19 cellular contexts compared by ENCODE assay signal in the genomic region with DNA sequence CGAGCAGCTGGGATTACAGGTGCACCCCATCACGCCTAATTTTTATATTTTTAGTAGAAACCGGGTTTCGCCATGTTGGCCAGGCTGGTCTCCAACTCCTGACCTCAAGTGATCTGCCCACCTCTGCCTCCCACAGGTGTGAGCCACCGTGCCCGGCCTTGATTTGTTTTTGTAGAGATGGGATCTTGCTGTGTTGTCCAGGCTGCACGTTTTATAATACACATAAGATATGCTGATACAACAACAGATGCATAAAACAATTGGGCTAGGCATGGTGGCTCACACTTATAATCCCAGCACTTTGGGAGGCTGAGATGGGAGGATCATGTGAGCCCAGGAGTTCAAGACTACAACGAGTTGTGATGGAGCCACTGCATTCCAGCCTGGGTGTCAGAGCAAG. TPM values are rescaled to one million over a fixed set of nuclear protein-coding genes. Genes with fewer than 3 reads are reported as not detected.
DNase-seq lines count a peak whose midpoint lies in the region; ATAC-seq and TF ChIP-seq lines count a peak whose summit lies in the region.
"Had no signal": no experiment of that assay in that cellular context is flagged by ENCODE, and none has a peak within 500 bp of the region (broad histone marks: within the 10 kb centered on the region; RNA-seq: fewer than 3 reads in every experiment).

No MANE protein-coding gene starts in this region.

- H3K27me3 Mint-ChIP-seq in WTC11 (ENCODE audit: low read depth), result no peaks in the 10 kb centered on the region
- H3K27me3 Mint-ChIP-seq in CD8-positive, alpha-beta T cell (ENCODE audit: low read depth), result no peaks in the 10 kb centered on the region
- H3K27me3 Mint-ChIP-seq: B cell; CD4-positive, CD25-positive, alpha-beta regulatory T cell; CD8-positive, alpha-beta memory T cell had no signal

- DNase-seq in WTC11 (ENCODE audit: low spot score) (no peak), lower lobe of right lung (peak; percentile 18), dedifferentiated amniotic fluid mesenchymal stem cell (ENCODE audit: extremely low spot score) (no peak)
- no peak for DNase-seq in CD8-positive, alpha-beta T cell
- DNase-seq in stimulated activated CD4-positive, alpha-beta T cell treated with anti-CD3 and anti-CD28 coated beads, Interleukin-4, amount 100 ng/mL, for 1 hour, result no peak
- DNase-seq: CD4-positive, CD25-positive, alpha-beta regulatory T cell; CD8-positive, alpha-beta memory T cell; DMS 273 treated with DMSO at 0.1 percent for 48 hours; DMS79; EL; GDM1; GM23248; H7; HCEC 1CT had no signal

- POLR2A ChIA-PET in HEK293 (lab: Yijun Ruan, JAX), result no interaction called here
- POLR2A ChIA-PET in WTC11 (lab: Charles Lee), result no interaction called here
- POLR2A ChIA-PET in CD8-positive, alpha-beta T cell (lab: Charles Lee), result no interaction called here

- H3K4me3 Mint-ChIP-seq in WTC11, result no peak overlapping the region
- no peak overlapping the region for H3K4me3 Mint-ChIP-seq in CD8-positive, alpha-beta T cell
- H3K4me3 Mint-ChIP-seq: B cell; CD8-positive, alpha-beta memory T cell had no signal

- CTCF ChIA-PET in HEK293 (lab: Yijun Ruan, JAX) (interaction anchor here (0.6 to 1.6 kb wide), 2 partner anchors 31 to 557 kb away, joined by 4 to 5 read pairs; no protein-coding TSS in a partner anchor), WTC11 (lab: Charles Lee) (no interaction called here)
- CTCF ChIA-PET in CD8-positive, alpha-beta T cell (lab: Charles Lee), result interaction anchor here (1.5 kb wide), 1 partner anchor 32 kb away, joined by 3 read pairs; no protein-coding TSS in a partner anchor

- intact Hi-C loops in lower lobe of right lung (cut with DNase I), result no loop called here
- intact Hi-C loops in CD8-positive, alpha-beta T cell (cut with DNase I, micrococcal nuclease), result no loop called here

- H3K4me1 ChIP-seq in HEK293 (ENCODE audit: control insufficient read depth, insufficient read depth, low read length) (peaks cover 5% of the 10 kb centered on the region; the same call in 1 of the 2 replicates), lower lobe of right lung (peaks cover 14% of the 10 kb centered on the region)
- H3K4me1 ChIP-seq in CD8-positive, alpha-beta T cell (ENCODE audit: insufficient read depth, low read length), result peaks cover 17% of the 10 kb centered on the region

- no peak overlapping the region for H3K27ac Mint-ChIP-seq in WTC11
- H3K27ac Mint-ChIP-seq in CD8-positive, alpha-beta T cell, result no peak overlapping the region
- H3K27ac Mint-ChIP-seq: B cell had no signal

- peaks cover 13% of the 10 kb centered on the region for H3K4me1 Mint-ChIP-seq in WTC11
- peaks cover 41% of the 10 kb centered on the region for H3K4me1 Mint-ChIP-seq in CD8-positive, alpha-beta T cell (ENCODE audit: low read depth)

- no peaks in the 10 kb centered on the region for H3K9me3 Mint-ChIP-seq in WTC11
- no peaks in the 10 kb centered on the region for H3K9me3 Mint-ChIP-seq in CD8-positive, alpha-beta T cell
- H3K9me3 Mint-ChIP-seq: CD8-positive, alpha-beta memory T cell had no signal

- no peak for ATAC-seq in WTC11
- ATAC-seq in lower lobe of right lung, result no peak
- no peak for ATAC-seq in CD8-positive, alpha-beta T cell
- ATAC-seq: GM12878 had no signal

- H3K9me3 ChIP-seq in HEK293 (ENCODE audit: control insufficient read depth, insufficient read depth, low read depth, low read length) (no peaks in the 10 kb centered on the region), lower lobe of right lung (no peaks in the 10 kb centered on the region)
- no peaks in the 10 kb centered on the region for H3K9me3 ChIP-seq in CD8-positive, alpha-beta T cell (ENCODE audit: low read length)
- H3K9me3 ChIP-seq: BLaER1 had no signal

- H3K36me3 Mint-ChIP-seq in WTC11, result peaks cover 69% of the 10 kb centered on the region
- H3K36me3 Mint-ChIP-seq in CD8-positive, alpha-beta T cell, result peaks cover 94% of the 10 kb centered on the region

- H3K27ac ChIP-seq in HEK293 (ENCODE audit: extremely low read depth, low read depth, low read length) (no peak overlapping the region), lower lobe of right lung (no peak overlapping the region)
- H3K27ac ChIP-seq in CD8-positive, alpha-beta T cell (ENCODE audit: low read depth, low read length), result no peak overlapping the region
- H3K27ac ChIP-seq: BLaER1, C4-2B, GM23248 had no signal

- no peaks in the 10 kb centered on the region for H3K27me3 ChIP-seq in lower lobe of right lung (ENCODE audit: low read depth)
- no peaks in the 10 kb centered on the region for H3K27me3 ChIP-seq in CD8-positive, alpha-beta T cell (ENCODE audit: insufficient read depth, low read length)
- H3K27me3 ChIP-seq: BLaER1 had no signal

- H3K4me3 ChIP-seq in HEK293 (ENCODE audit: low read depth, low read length) (no peak overlapping the region), lower lobe of right lung (no peak overlapping the region)
- no peak overlapping the region for H3K4me3 ChIP-seq in CD8-positive, alpha-beta T cell (ENCODE audit: low read depth, low read length)
- H3K4me3 ChIP-seq: BLaER1, GM12878, GM23248 had no signal

- TF ChIP-seq CTCF in HEK293 (tag by site-specific recombination; IDR thresholded peaks at IDR 0.05) (no peak), WTC11 (IDR thresholded peaks at IDR 0.05) (no peak), lower lobe of right lung (IDR thresholded peaks at IDR 0.05) (no peak)
- TF ChIP-seq CTCF in CD8-positive, alpha-beta T cell (IDR thresholded peaks at IDR 0.05), result no peak

- H3K36me3 ChIP-seq in HEK293 (ENCODE audit: control insufficient read depth in 2 of 2, insufficient read depth in 1 of 2, low read length in 2 of 2) (peaks cover 73 to 85% of the 10 kb centered on the region in 2 experiments), lower lobe of right lung (peaks cover 90% of the 10 kb centered on the region)
- peaks cover 68% of the 10 kb centered on the region for H3K36me3 ChIP-seq in CD8-positive, alpha-beta T cell (ENCODE audit: insufficient read depth, low read length)

TF ChIP-seq in HEK293, 187 proteins besides CTCF, POLR2A, EP300 and RAD21:
- TF ChIP-seq ZNF10 (tag by site-specific recombination; IDR thresholded peaks at IDR 0.05) (no peak), ZNF121 (tag by site-specific recombination; IDR thresholded peaks at IDR 0.05) (peak; percentile 74; the same call in 1 of the 2 replicates), ZNF114 (tag by site-specific recombination; IDR thresholded peaks at IDR 0.05) (no peak), ZNF549 (tag by site-specific recombination; IDR thresholded peaks at IDR 0.05) (no peak)
- TF ChIP-seq, protein P1, sequence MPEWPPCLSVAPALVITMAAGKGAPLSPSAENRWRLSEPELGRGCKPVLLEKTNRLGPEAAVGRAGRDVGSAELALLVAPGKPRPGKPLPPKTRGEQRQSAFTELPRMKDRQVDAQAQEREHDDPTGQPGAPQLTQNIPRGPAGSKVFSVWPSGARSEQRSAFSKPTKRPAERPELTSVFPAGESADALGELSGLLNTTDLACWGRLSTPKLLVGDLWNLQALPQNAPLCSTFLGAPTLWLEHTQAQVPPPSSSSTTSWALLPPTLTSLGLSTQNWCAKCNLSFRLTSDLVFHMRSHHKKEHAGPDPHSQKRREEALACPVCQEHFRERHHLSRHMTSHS (tag by site-specific recombination; IDR thresholded peaks at IDR 0.05), result no peak

TF ChIP-seq in WTC11, 78 proteins besides CTCF, POLR2A, EP300 and RAD21:
- TF ChIP-seq HMGA2 (CRISPR knock-in tag; IDR thresholded peaks at IDR 0.05), result no peak
- no peak for TF ChIP-seq ZNF396 (CRISPR knock-in tag; IDR thresholded peaks at IDR 0.05; ENCODE audit: borderline replicate concordance)
- no peak for TF ChIP-seq ZNF671 (CRISPR knock-in tag; IDR thresholded peaks at IDR 0.05)
- TF ChIP-seq ZNF138 (CRISPR knock-in tag; conservative IDR thresholded peaks at IDR 0.05), result no peak
- peak; percentile 41; the same call in 1 of the 2 replicates for TF ChIP-seq ZNF121 (CRISPR knock-in tag; IDR thresholded peaks at IDR 0.05)
- TF ChIP-seq, protein P2, sequence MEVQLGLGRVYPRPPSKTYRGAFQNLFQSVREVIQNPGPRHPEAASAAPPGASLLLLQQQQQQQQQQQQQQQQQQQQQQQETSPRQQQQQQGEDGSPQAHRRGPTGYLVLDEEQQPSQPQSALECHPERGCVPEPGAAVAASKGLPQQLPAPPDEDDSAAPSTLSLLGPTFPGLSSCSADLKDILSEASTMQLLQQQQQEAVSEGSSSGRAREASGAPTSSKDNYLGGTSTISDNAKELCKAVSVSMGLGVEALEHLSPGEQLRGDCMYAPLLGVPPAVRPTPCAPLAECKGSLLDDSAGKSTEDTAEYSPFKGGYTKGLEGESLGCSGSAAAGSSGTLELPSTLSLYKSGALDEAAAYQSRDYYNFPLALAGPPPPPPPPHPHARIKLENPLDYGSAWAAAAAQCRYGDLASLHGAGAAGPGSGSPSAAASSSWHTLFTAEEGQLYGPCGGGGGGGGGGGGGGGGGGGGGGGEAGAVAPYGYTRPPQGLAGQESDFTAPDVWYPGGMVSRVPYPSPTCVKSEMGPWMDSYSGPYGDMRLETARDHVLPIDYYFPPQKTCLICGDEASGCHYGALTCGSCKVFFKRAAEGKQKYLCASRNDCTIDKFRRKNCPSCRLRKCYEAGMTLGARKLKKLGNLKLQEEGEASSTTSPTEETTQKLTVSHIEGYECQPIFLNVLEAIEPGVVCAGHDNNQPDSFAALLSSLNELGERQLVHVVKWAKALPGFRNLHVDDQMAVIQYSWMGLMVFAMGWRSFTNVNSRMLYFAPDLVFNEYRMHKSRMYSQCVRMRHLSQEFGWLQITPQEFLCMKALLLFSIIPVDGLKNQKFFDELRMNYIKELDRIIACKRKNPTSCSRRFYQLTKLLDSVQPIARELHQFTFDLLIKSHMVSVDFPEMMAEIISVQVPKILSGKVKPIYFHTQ (CRISPR knock-in tag; IDR thresholded peaks at IDR 0.05), result no peak
- TF ChIP-seq TP53 (CRISPR knock-in tag; IDR thresholded peaks at IDR 0.05), result no peak
- no peak for TF ChIP-seq ZNF263 (CRISPR knock-in tag; IDR thresholded peaks at IDR 0.05; ENCODE audit: low read depth)

RNA-seq across cellular contexts. Expression of a gene that starts 6.0 kb away (rescaled TPM):
- total RNA-seq in WTC11 (2021), result 62.0 to 74.0 TPM (median 65.8 TPM) in 3 replicates
- total RNA-seq in lower lobe of right lung, result 58.6 TPM
- 100 to 1,000 TPM; 755 to 805 TPM for total RNA-seq in CD8-positive, alpha-beta T cell

RNA-seq across cellular contexts. Expression of a gene that starts 52.5 kb away (rescaled TPM):
- 15.1 to 20.0 TPM (median 15.8 TPM) in 3 replicates for total RNA-seq in WTC11 (2021)
- total RNA-seq in lower lobe of right lung, result 110 TPM
- 100 to 1,000 TPM; 475 to 490 TPM for total RNA-seq in CD8-positive, alpha-beta T cell

Comparison
In these comparisons a context has a peak if more than half of its experiments do, and no peak if none do; other contexts are left out.
1. RNA of a gene that starts 6.0 kb away (total RNA-seq): 755 to 805 TPM in CD8-positive, alpha-beta T cell; 62.0 to 74.0 TPM in WTC11 and 58.6 TPM in lower lobe of right lung (single experiment); every median in the first group is over 10 times any median in the second.